ENCODE assay signal across 20 cellular contexts in the genomic region with DNA sequence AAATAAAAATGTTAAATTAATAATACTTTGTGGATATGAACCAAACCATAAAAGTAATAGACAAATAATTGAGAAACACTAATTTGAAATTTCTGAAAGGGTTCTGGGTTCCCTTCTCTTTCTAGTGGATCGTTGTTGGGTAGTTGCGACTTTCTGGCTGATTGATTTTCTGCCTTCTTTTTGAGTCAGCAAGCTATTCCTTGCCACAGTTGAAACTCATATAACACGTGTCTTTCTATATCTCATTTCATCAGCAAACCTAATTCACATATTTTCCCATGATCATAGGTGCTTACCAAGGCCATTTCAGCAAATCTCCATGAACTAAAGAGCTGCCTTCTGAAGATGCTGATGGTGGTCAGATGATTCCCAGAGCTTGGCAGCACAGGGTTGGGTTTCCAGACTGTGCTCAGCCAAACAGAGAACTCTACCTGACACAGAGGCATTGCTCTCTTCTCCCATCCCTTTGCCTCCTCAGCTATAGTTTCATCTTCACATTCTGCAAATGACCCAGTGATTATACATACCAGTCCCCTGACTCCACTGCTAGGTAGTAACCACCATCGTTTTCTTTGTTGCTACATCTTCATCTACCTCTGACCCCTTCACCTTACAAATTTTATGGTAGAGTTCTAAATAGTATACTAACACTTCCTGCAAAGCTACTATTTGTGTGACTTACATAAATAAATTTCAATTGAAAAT.
DNase-seq lines count a peak whose midpoint lies in the region; ATAC-seq and TF ChIP-seq lines count a peak whose summit lies in the region.
"Had no signal": no experiment of that assay in that cellular context is flagged by ENCODE, and none has a peak within 500 bp of the region (broad histone marks: within the 10 kb centered on the region; RNA-seq: fewer than 3 reads in every experiment).

No MANE protein-coding gene starts in this region.

- H3K4me2 ChIP-seq in OCI-LY3 (ENCODE audit: low read length), result peak overlapping the region; percentile 43

- H3K4me3 ChIP-seq in OCI-LY3 (ENCODE audit: low read length) (no peak overlapping the region), Peyer's patch (no peak overlapping the region)

- H3K9me3 ChIP-seq in OCI-LY3 (ENCODE audit: insufficient read depth, low read length), result no peaks in the 10 kb centered on the region
- H3K9me3 ChIP-seq in Peyer's patch, result no peaks in the 10 kb centered on the region
- H3K9me3 ChIP-seq: BE2C had no signal

- no peaks in the 10 kb centered on the region for H3K36me3 Mint-ChIP-seq in MCF 10A (ENCODE audit: insufficient read depth, unreplicated experiment)
- H3K36me3 Mint-ChIP-seq: activated naive CD8-positive, alpha-beta T cell treated with anti-CD3 and anti-CD28 coated beads, Interleukin-2, amount 10 ng/mL, durations not matched to agents 7 days and 5 days had no signal

- H3K4me1 ChIP-seq in OCI-LY3 (ENCODE audit: low read length) (peaks cover 17% of the 10 kb centered on the region), Peyer's patch (no peaks in the 10 kb centered on the region)

- BruUV-seq in MCF 10A (replicated peaks; lab: Mats Ljungman, UMichigan), result no TSS peak

- TF ChIP-seq CTCF in OCI-LY3 (IDR thresholded peaks at IDR 0.05; ENCODE audit: low read depth, low read length) (no peak), MCF 10A (IDR thresholded peaks at IDR 0.05; ENCODE audit: unreplicated experiment) (no peak), Peyer's patch (IDR thresholded peaks at IDR 0.05) (no peak)

- intact Hi-C loops in MCF 10A (cut with micrococcal nuclease), result no loop called here

- no peaks in the 10 kb centered on the region for H3K79me2 ChIP-seq in OCI-LY3 (ENCODE audit: low read length)

- POLR2A ChIA-PET in MCF 10A (lab: Yijun Ruan, JAX), result no interaction called here

- peaks cover 5% of the 10 kb centered on the region for H3K4me1 Mint-ChIP-seq in MCF 10A (ENCODE audit: insufficient read depth, unreplicated experiment)
- H3K4me1 Mint-ChIP-seq: activated naive CD8-positive, alpha-beta T cell treated with anti-CD3 and anti-CD28 coated beads, Interleukin-2, amount 10 ng/mL, durations not matched to agents 7 days and 5 days; central memory CD8-positive, alpha-beta T cell had no signal

- H3K9ac ChIP-seq in OCI-LY3 (ENCODE audit: low read length), result no peak overlapping the region

- H3K27ac ChIP-seq in OCI-LY3 (ENCODE audit: low read length) (no peak overlapping the region), Peyer's patch (no peak overlapping the region)

- no peaks in the 10 kb centered on the region for H3K27me3 ChIP-seq in OCI-LY3 (ENCODE audit: low read depth, low read length)
- H3K27me3 ChIP-seq in Peyer's patch, result no peaks in the 10 kb centered on the region
- H3K27me3 ChIP-seq: BE2C had no signal

- DNase-seq in NCI-H526 treated with DMSO at 0.1 percent for 48 hours (lab: John Stamatoyannopoulos, UW), result no peak
- DNase-seq in NK-92 treated with Interleukin-12 subunit alpha and Interleukin-12 subunit beta, amount 100 ng/mL, for 24 hours (lab: John Stamatoyannopoulos, UW), result no peak
- no peak for DNase-seq in MCF 10A (ENCODE audit: unreplicated experiment)
- DNase-seq in Peyer's patch, result no peak
- DNase-seq: activated CD4-positive, alpha-beta T cell treated with anti-CD3 and anti-CD28 coated beads for 1 hour; activated naive CD8-positive, alpha-beta T cell treated with anti-CD3 and anti-CD28 coated beads, Interleukin-2, amount 10 ng/mL, durations not matched to agents 7 days and 5 days; BE2C; DMS53; GOT3; Karpas-422; mesendoderm; NCI-H524 treated with DMSO at 0.1 percent for 48 hours; stimulated activated naive CD4-positive, alpha-beta T cell had no signal

- H3K36me3 ChIP-seq in OCI-LY3 (replicated peaks; ENCODE audit: low read depth, low read length), result no peaks in the 10 kb centered on the region
- H3K36me3 ChIP-seq in Peyer's patch, result no peaks in the 10 kb centered on the region
- H3K36me3 ChIP-seq: BE2C had no signal

- CTCF ChIA-PET in MCF 10A (lab: Yijun Ruan, JAX), result interaction anchor here (1.1 kb wide), 1 partner anchor 613 kb away, joined by 3 read pairs; no protein-coding TSS in a partner anchor

- H2AFZ ChIP-seq in OCI-LY3 (ENCODE audit: low read depth, low read length), result no peak overlapping the region

- H3K9me3 Mint-ChIP-seq in MCF 10A (ENCODE audit: unreplicated experiment), result no peaks in the 10 kb centered on the region
- H3K9me3 Mint-ChIP-seq: T-helper 1 cell treated with Interleukin-12 subunit alpha and Interleukin-12 subunit beta and Interleukin-4 antibody, amounts not matched to agents 30 μg/mL and 1 μg/mL, for 36 hours had no signal

- no peak overlapping the region for H3K4me3 Mint-ChIP-seq in MCF 10A (ENCODE audit: unreplicated experiment)
- H3K4me3 Mint-ChIP-seq: activated naive CD8-positive, alpha-beta T cell treated with anti-CD3 and anti-CD28 coated beads, Interleukin-2, amount 10 ng/mL, durations not matched to agents 7 days and 5 days; central memory CD8-positive, alpha-beta T cell; T-helper 1 cell treated with Interleukin-12 subunit alpha and Interleukin-12 subunit beta and Interleukin-4 antibody, amounts not matched to agents 30 μg/mL and 1 μg/mL, for 36 hours had no signal

- ATAC-seq in GM18870 (IDR thresholded peaks at IDR 0.05; ENCODE audit: unreplicated experiment), result peak; percentile 83
- ATAC-seq in GM21526 (IDR thresholded peaks at IDR 0.05; ENCODE audit: low FRiP score, unreplicated experiment), result peak; percentile 81
- ATAC-seq in HG03025 (IDR thresholded peaks at IDR 0.05; ENCODE audit: low FRiP score, unreplicated experiment), result peak; percentile 78
- ATAC-seq: sciatic nerve had no signal

- H3K27ac Mint-ChIP-seq in MCF 10A (ENCODE audit: low read depth, unreplicated experiment), result no peak overlapping the region
- H3K27ac Mint-ChIP-seq: activated naive CD8-positive, alpha-beta T cell treated with anti-CD3 and anti-CD28 coated beads, Interleukin-2, amount 10 ng/mL, durations not matched to agents 7 days and 5 days; T-helper 1 cell treated with Interleukin-12 subunit alpha and Interleukin-12 subunit beta and Interleukin-4 antibody, amounts not matched to agents 30 μg/mL and 1 μg/mL, for 36 hours had no signal

- H3K27me3 Mint-ChIP-seq in MCF 10A (ENCODE audit: insufficient read depth, unreplicated experiment), result no peaks in the 10 kb centered on the region
- H3K27me3 Mint-ChIP-seq: central memory CD8-positive, alpha-beta T cell had no signal

- no peaks in the 10 kb centered on the region for H4K20me1 ChIP-seq in OCI-LY3 (ENCODE audit: insufficient read depth, low read length)

- TF ChIP-seq POLR2A in Peyer's patch (IDR thresholded peaks at IDR 0.05), result no peak
